ENCODE assay signal across 27 cellular contexts in genomic region chr7:140937702-140938283, GRCh38.
"Had no signal": no experiment of that assay in that cellular context is flagged by ENCODE, and none has a peak within 500 bp of the region (broad histone marks: within the 10 kb centered on the region; RNA-seq: fewer than 3 reads in every experiment).

No MANE protein-coding gene starts in this region.

- H3K4me1 Mint-ChIP-seq: naive thymus-derived CD4-positive, alpha-beta T cell; natural killer cell; nephron; neural progenitor cell; stimulated activated effector memory CD8-positive, alpha-beta T cell treated with anti-CD3 and anti-CD28 coated beads, Interleukin-12 subunit alpha, Interleukin-12 subunit beta, amount 100 ng/mL, for 72 hours had no signal

- H3K9me3 Mint-ChIP-seq: naive thymus-derived CD4-positive, alpha-beta T cell; natural killer cell; nephron; neural progenitor cell; stimulated activated effector memory CD8-positive, alpha-beta T cell treated with anti-CD3 and anti-CD28 coated beads, Interleukin-12 subunit alpha, Interleukin-12 subunit beta, amount 100 ng/mL, for 72 hours; stimulated activated naive CD8-positive, alpha-beta T cell treated with anti-CD3 and anti-CD28 coated beads, Interleukin-15, Interleukin-2, amounts not matched to agents 100 ng/mL and 50 ng/mL, for 24 hours; type B pancreatic cell had no signal

- H3K27me3 Mint-ChIP-seq: progenitor cell of endocrine pancreas; stimulated activated naive CD8-positive, alpha-beta T cell treated with anti-CD3 and anti-CD28 coated beads, Interleukin-15, Interleukin-2, amounts not matched to agents 100 ng/mL and 50 ng/mL, for 24 hours; type B pancreatic cell had no signal

- H3K4me3 Mint-ChIP-seq: naive thymus-derived CD4-positive, alpha-beta T cell; natural killer cell; nephron; neural progenitor cell; stimulated activated effector memory CD8-positive, alpha-beta T cell treated with anti-CD3 and anti-CD28 coated beads, Interleukin-12 subunit alpha, Interleukin-12 subunit beta, amount 100 ng/mL, for 72 hours; stimulated activated naive CD8-positive, alpha-beta T cell treated with anti-CD3 and anti-CD28 coated beads, Interleukin-15, Interleukin-2, amounts not matched to agents 100 ng/mL and 50 ng/mL, for 24 hours; type B pancreatic cell had no signal

- H3K36me3 Mint-ChIP-seq: naive thymus-derived CD4-positive, alpha-beta T cell; natural killer cell; neural progenitor cell; stimulated activated effector memory CD8-positive, alpha-beta T cell treated with anti-CD3 and anti-CD28 coated beads, Interleukin-12 subunit alpha, Interleukin-12 subunit beta, amount 100 ng/mL, for 72 hours; type B pancreatic cell had no signal

- DNase-seq: naive thymus-derived CD4-positive, alpha-beta T cell; natural killer cell; occipital lobe; ovary; posterior cingulate gyrus; psoas muscle; right cardiac atrium; right lobe of liver; sigmoid colon; small intestine; stimulated activated CD4-positive, alpha-beta T cell treated with anti-CD3 and anti-CD28 coated beads, Interleukin-15, amount 100 ng/mL, for 24 hours; stimulated activated CD4-positive, alpha-beta T cell treated with anti-CD3 and anti-CD28 coated beads, Interleukin-2, amount 100 ng/mL, for 24 hours; stimulated activated CD4-positive, alpha-beta T cell treated with anti-CD3 and anti-CD28 coated beads, Interleukin-2, amount 100 ng/mL, for 48 hours; stimulated activated CD4-positive, alpha-beta T cell treated with anti-CD3 and anti-CD28 coated beads, Interleukin-4, amount 100 ng/mL, for 24 hours; stimulated activated naive CD4-positive, alpha-beta T cell; substantia nigra; testis; tibial artery; transverse colon; upper lobe of right lung; uterus had no signal

- H3K27ac Mint-ChIP-seq: naive thymus-derived CD4-positive, alpha-beta T cell; natural killer cell; nephron; neural progenitor cell; progenitor cell of endocrine pancreas; stimulated activated effector memory CD8-positive, alpha-beta T cell treated with anti-CD3 and anti-CD28 coated beads, Interleukin-12 subunit alpha, Interleukin-12 subunit beta, amount 100 ng/mL, for 72 hours; stimulated activated naive CD8-positive, alpha-beta T cell treated with anti-CD3 and anti-CD28 coated beads, Interleukin-15, Interleukin-2, amounts not matched to agents 100 ng/mL and 50 ng/mL, for 24 hours; type B pancreatic cell had no signal

- ATAC-seq: naive thymus-derived CD4-positive, alpha-beta T cell; natural killer cell; psoas muscle; right cardiac atrium; right lobe of liver; stimulated activated effector memory CD8-positive, alpha-beta T cell treated with anti-CD3 and anti-CD28 coated beads, Interleukin-12 subunit alpha, Interleukin-12 subunit beta, amount 100 ng/mL, for 72 hours; upper lobe of right lung had no signal
